8 cellular contexts compared by ENCODE assay signal in genomic region chr1:231527586-231528174, GRCh38. TPM values are rescaled to one million over a fixed set of nuclear protein-coding genes. Genes with fewer than 3 reads are reported as not detected.
DNase-seq lines count a peak whose midpoint lies in the region; ATAC-seq and TF ChIP-seq lines count a peak whose summit lies in the region.

No MANE protein-coding gene starts in this region.

- POLR2A ChIA-PET in AG04449 (lab: Yijun Ruan, JAX): interaction anchor here (1.4 kb wide), 1 partner anchor 107 kb away, joined by 6 read pairs; no protein-coding TSS in a partner anchor

- no peaks in the 10 kb centered on the region for H3K27me3 Mint-ChIP-seq in activated T-helper 1 cell treated with anti-CD3 and anti-CD28 coated beads, Interleukin-12 subunit alpha, Interleukin-12 subunit beta, Interleukin-2, Interleukin-4 antibody, amounts not matched to agents 30 ng/mL and 10 ng/mL and 1 ng/mL, durations not matched to agents 14 hours and 24 hours and 36 hours (ENCODE audit: insufficient read depth)
- H3K27me3 Mint-ChIP-seq in stimulated activated naive CD8-positive, alpha-beta T cell treated with anti-CD3 and anti-CD28 coated beads, Interleukin-15, Interleukin-2, amounts not matched to agents 100 ng/mL and 50 ng/mL, for 24 hours: no peaks in the 10 kb centered on the region

- peaks cover 13% of the 10 kb centered on the region for H3K36me3 Mint-ChIP-seq in activated T-helper 1 cell treated with anti-CD3 and anti-CD28 coated beads, Interleukin-12 subunit alpha, Interleukin-12 subunit beta, Interleukin-2, Interleukin-4 antibody, amounts not matched to agents 30 ng/mL and 10 ng/mL and 1 ng/mL, durations not matched to agents 14 hours and 24 hours and 36 hours (ENCODE audit: low read depth)
- H3K36me3 Mint-ChIP-seq in stimulated activated naive CD8-positive, alpha-beta T cell treated with anti-CD3 and anti-CD28 coated beads, Interleukin-15, Interleukin-2, amounts not matched to agents 100 ng/mL and 50 ng/mL, for 24 hours (ENCODE audit: low read depth): peaks cover 22% of the 10 kb centered on the region

- intact Hi-C loops in activated T-helper 1 cell treated with anti-CD3 and anti-CD28 coated beads, Interleukin-12 subunit alpha, Interleukin-12 subunit beta, Interleukin-2, Interleukin-4 antibody, amounts not matched to agents 30 ng/mL and 10 ng/mL and 1 ng/mL, durations not matched to agents 14 hours and 24 hours and 36 hours (cut with micrococcal nuclease): loop anchor here (1.0 to 5.0 kb wide), 11 partner anchors 62 to 1901 kb away; partner anchors contain the start of genes ARV1, C1orf198, DISC1 and EGLN1

- CTCF ChIA-PET in AG04449 (lab: Yijun Ruan, JAX): interaction anchor here (1.2 kb wide), 1 partner anchor 9 kb away, joined by 3 read pairs; no protein-coding TSS in a partner anchor

- no peak for DNase-seq in AG04449 (ENCODE audit: low read depth, low spot score)
- DNase-seq in activated T-helper 1 cell treated with anti-CD3 and anti-CD28 coated beads, Interleukin-12 subunit alpha, Interleukin-12 subunit beta, Interleukin-2, Interleukin-4 antibody, amounts not matched to agents 30 ng/mL and 10 ng/mL and 1 ng/mL, durations not matched to agents 14 hours and 24 hours and 36 hours (ENCODE audit: low spot score): no peak
- no peak for DNase-seq in AML-193 (lab: John Stamatoyannopoulos, UW)
- no peak for DNase-seq in left lobe of liver (ENCODE audit: low spot score)

- no peaks in the 10 kb centered on the region for H3K9me3 Mint-ChIP-seq in activated T-helper 1 cell treated with anti-CD3 and anti-CD28 coated beads, Interleukin-12 subunit alpha, Interleukin-12 subunit beta, Interleukin-2, Interleukin-4 antibody, amounts not matched to agents 30 ng/mL and 10 ng/mL and 1 ng/mL, durations not matched to agents 14 hours and 24 hours and 36 hours
- H3K9me3 Mint-ChIP-seq in stimulated activated naive CD8-positive, alpha-beta T cell treated with anti-CD3 and anti-CD28 coated beads, Interleukin-15, Interleukin-2, amounts not matched to agents 100 ng/mL and 50 ng/mL, for 24 hours: no peaks in the 10 kb centered on the region

- no peak for TF ChIP-seq CTCF in AG04449 (IDR thresholded peaks at IDR 0.05; ENCODE audit: insufficient read depth, low read length, missing control alignments)

- ATAC-seq in GM19035 (IDR thresholded peaks at IDR 0.05; ENCODE audit: unreplicated experiment): peak; percentile 29
- peak; percentile 12 for ATAC-seq in HG03196 (IDR thresholded peaks at IDR 0.05; ENCODE audit: unreplicated experiment)
- no peak for ATAC-seq in left lobe of liver

- peaks cover 38% of the 10 kb centered on the region for H3K4me1 Mint-ChIP-seq in activated T-helper 1 cell treated with anti-CD3 and anti-CD28 coated beads, Interleukin-12 subunit alpha, Interleukin-12 subunit beta, Interleukin-2, Interleukin-4 antibody, amounts not matched to agents 30 ng/mL and 10 ng/mL and 1 ng/mL, durations not matched to agents 14 hours and 24 hours and 36 hours (ENCODE audit: low read depth)
- H3K4me1 Mint-ChIP-seq in stimulated activated naive CD8-positive, alpha-beta T cell treated with anti-CD3 and anti-CD28 coated beads, Interleukin-15, Interleukin-2, amounts not matched to agents 100 ng/mL and 50 ng/mL, for 24 hours (ENCODE audit: low read depth): peaks cover 45% of the 10 kb centered on the region

- H3K4me3 ChIP-seq in AG04449 (ENCODE audit: low read depth, low read length): peak overlapping the region; percentile 94
- peak overlapping the region; percentile 81 for H3K4me3 ChIP-seq in iPS-11a (ENCODE audit: low read depth, low read length)

- H3K27ac Mint-ChIP-seq in activated T-helper 1 cell treated with anti-CD3 and anti-CD28 coated beads, Interleukin-12 subunit alpha, Interleukin-12 subunit beta, Interleukin-2, Interleukin-4 antibody, amounts not matched to agents 30 ng/mL and 10 ng/mL and 1 ng/mL, durations not matched to agents 14 hours and 24 hours and 36 hours: peak overlapping the region; percentile 98
- H3K27ac Mint-ChIP-seq in stimulated activated naive CD8-positive, alpha-beta T cell treated with anti-CD3 and anti-CD28 coated beads, Interleukin-15, Interleukin-2, amounts not matched to agents 100 ng/mL and 50 ng/mL, for 24 hours: peak overlapping the region; percentile 99

- H3K4me3 Mint-ChIP-seq in activated T-helper 1 cell treated with anti-CD3 and anti-CD28 coated beads, Interleukin-12 subunit alpha, Interleukin-12 subunit beta, Interleukin-2, Interleukin-4 antibody, amounts not matched to agents 30 ng/mL and 10 ng/mL and 1 ng/mL, durations not matched to agents 14 hours and 24 hours and 36 hours: peak overlapping the region; percentile 93
- H3K4me3 Mint-ChIP-seq in stimulated activated naive CD8-positive, alpha-beta T cell treated with anti-CD3 and anti-CD28 coated beads, Interleukin-15, Interleukin-2, amounts not matched to agents 100 ng/mL and 50 ng/mL, for 24 hours: peak overlapping the region; percentile 96

RNA-seq across cellular contexts. Expression of gene TSNAX, which starts 0.8 kb away (rescaled TPM):
- 42.7 and 47.1 TPM in 2 replicates for total RNA-seq in activated T-helper 1 cell treated with anti-CD3 and anti-CD28 coated beads, Interleukin-12 subunit alpha, Interleukin-12 subunit beta, Interleukin-2, Interleukin-4 antibody, amounts not matched to agents 30 ng/mL and 10 ng/mL and 1 ng/mL, durations not matched to agents 14 hours and 24 hours and 36 hours
- total RNA-seq in left lobe of liver: 13.3 TPM
